Comparison of ENCODE assay signal across 8 cellular contexts in the genomic region with DNA sequence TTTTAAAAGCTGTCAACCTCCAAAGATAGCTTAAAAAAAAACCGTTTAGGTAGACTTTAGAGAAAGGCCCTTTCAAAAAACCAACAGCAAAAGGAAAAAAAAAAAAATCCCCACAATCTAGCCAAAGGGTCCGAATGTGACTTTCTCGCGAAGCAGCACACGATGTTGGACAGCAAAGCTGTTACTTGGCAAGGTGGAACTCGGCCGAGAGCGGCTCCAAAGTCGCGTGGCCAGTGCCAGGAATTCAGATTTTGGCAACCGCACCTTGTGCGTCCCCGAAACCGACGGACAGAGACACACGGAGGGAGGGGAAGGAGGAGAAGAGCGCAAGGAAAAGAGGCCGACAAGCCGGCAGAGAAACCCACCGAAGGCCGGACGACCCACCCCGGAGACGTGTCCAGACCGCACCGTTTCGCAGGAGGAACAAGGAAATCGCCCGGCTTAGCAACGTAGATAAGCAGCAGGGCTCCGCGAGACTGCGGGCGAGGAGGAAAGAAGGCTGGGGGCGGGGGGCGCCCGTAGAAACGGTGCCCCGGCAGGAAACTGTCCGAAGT.
DNase-seq lines count a peak whose midpoint lies in the region; ATAC-seq and TF ChIP-seq lines count a peak whose summit lies in the region.
"Had no signal": no experiment of that assay in that cellular context is flagged by ENCODE, and none has a peak within 500 bp of the region (broad histone marks: within the 10 kb centered on the region; RNA-seq: fewer than 3 reads in every experiment).

No MANE protein-coding gene starts in this region.

- H3K4me1 Mint-ChIP-seq in stimulated activated memory B cell treated with anti-CD40 and anti-IgM and Interleukin-4, amounts not matched to agents 10 μg/mL and 1 μg/mL and 100 μg/mL, for 72 hours: peaks cover 27% of the 10 kb centered on the region

- no peaks in the 10 kb centered on the region for H3K36me3 ChIP-seq in brain microvascular endothelial cell (replicated peaks)

- in situ Hi-C loops in GM13976 (cut with MboI; ENCODE audit: low sequenced_read_pairs, unreplicated experiment) (loop anchor here (25.0 kb wide), 2 partner anchors 516 to 934 kb away; partner anchors contain the start of gene MECOM), brain microvascular endothelial cell (cut with HindIII; ENCODE audit: low pct_ligation_motif_present, low sequenced_read_pairs) (no loop called here)

- H3K27me3 ChIP-seq in brain microvascular endothelial cell (replicated peaks): no peaks in the 10 kb centered on the region

- H3K27ac ChIP-seq in brain microvascular endothelial cell: peak overlapping the region; percentile 74
- H3K27ac ChIP-seq: VCaP had no signal

- H3K9me3 Mint-ChIP-seq in stimulated activated memory B cell treated with anti-CD40 and anti-IgM and Interleukin-4, amounts not matched to agents 10 μg/mL and 1 μg/mL and 100 μg/mL, for 72 hours: peaks cover 3% of the 10 kb centered on the region

- H3K36me3 Mint-ChIP-seq in stimulated activated memory B cell treated with anti-CD40 and anti-IgM and Interleukin-4, amounts not matched to agents 10 μg/mL and 1 μg/mL and 100 μg/mL, for 72 hours: no peaks in the 10 kb centered on the region

- peaks cover 64% of the 10 kb centered on the region for H3K27me3 Mint-ChIP-seq in stimulated activated memory B cell treated with anti-CD40 and anti-IgM and Interleukin-4, amounts not matched to agents 10 μg/mL and 1 μg/mL and 100 μg/mL, for 72 hours

- H3K4me3 Mint-ChIP-seq in stimulated activated memory B cell treated with anti-CD40 and anti-IgM and Interleukin-4, amounts not matched to agents 10 μg/mL and 1 μg/mL and 100 μg/mL, for 72 hours: peak overlapping the region; percentile 42

- TF ChIP-seq CTCF in GM13976 (IDR thresholded peaks at IDR 0.05; ENCODE audit: borderline replicate concordance, control extremely low read depth, extremely low read depth, insufficient read depth, missing control alignments) (no peak), brain microvascular endothelial cell (IDR thresholded peaks at IDR 0.05; ENCODE audit: low read depth, low read length, missing control alignments) (no peak)

- H3K27ac Mint-ChIP-seq in stimulated activated memory B cell treated with anti-CD40 and anti-IgM and Interleukin-4, amounts not matched to agents 10 μg/mL and 1 μg/mL and 100 μg/mL, for 72 hours: no peak overlapping the region

- H3K4me3 ChIP-seq in brain microvascular endothelial cell (ENCODE audit: low read depth, low read length): peak overlapping the region; percentile 76

- no peak for ATAC-seq in stimulated activated memory B cell treated with anti-CD40 and anti-IgM and Interleukin-4, amounts not matched to agents 10 μg/mL and 1 μg/mL and 100 μg/mL, for 72 hours
- ATAC-seq in HG03442 (IDR thresholded peaks at IDR 0.05; ENCODE audit: unreplicated experiment): no peak
- no peak for ATAC-seq in GM18498 (IDR thresholded peaks at IDR 0.05; ENCODE audit: unreplicated experiment)

- DNase-seq in GM13976 (ENCODE audit: low spot score) (peak; percentile 27), NCI-H526 treated with DMSO at 0.1 percent for 48 hours (lab: John Stamatoyannopoulos, UW) (peak; percentile 11), brain microvascular endothelial cell (peak; percentile 62), islet precursor cell (peak; percentile 78)

Comparison
In these comparisons a context has a peak if more than half of its experiments do, and no peak if none do; other contexts are left out.
1. DNase-seq: peak in every context shown above with its lines; median percentile 78 in islet precursor cell; 62 in brain microvascular endothelial cell; 27 in GM13976; 11 in NCI-H526 treated with DMSO at 0.1 percent for 48 hours.